In the genomic region with DNA sequence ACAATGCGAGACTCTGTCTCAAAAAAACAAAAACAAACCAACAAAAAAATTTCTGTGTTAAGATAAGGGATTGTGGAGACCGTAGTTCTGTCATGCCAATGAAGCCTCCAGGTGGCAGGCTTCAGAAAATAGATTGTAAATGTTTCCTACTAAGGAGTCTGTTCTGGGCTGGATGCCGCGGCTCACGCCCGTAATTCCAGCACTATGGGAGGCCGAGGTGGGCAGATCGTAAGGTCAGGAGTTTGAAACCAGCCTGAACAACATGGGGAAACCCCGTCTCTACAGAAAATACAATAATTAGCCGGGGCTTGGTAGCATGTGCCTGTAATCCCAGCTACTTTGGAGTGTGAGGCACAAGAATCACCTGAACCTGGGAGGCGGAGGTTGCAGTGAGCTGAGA, we compare ENCODE assay signal across 11 cellular contexts. TPM values are rescaled to one million over a fixed set of nuclear protein-coding genes. Genes with fewer than 3 reads are reported as not detected.
DNase-seq lines count a peak whose midpoint lies in the region; ATAC-seq and TF ChIP-seq lines count a peak whose summit lies in the region.
"Had no signal": no experiment of that assay in that cellular context is flagged by ENCODE, and none has a peak within 500 bp of the region (broad histone marks: within the 10 kb centered on the region; RNA-seq: fewer than 3 reads in every experiment).

No MANE protein-coding gene starts in this region.

- no peaks in the 10 kb centered on the region for H3K9me3 Mint-ChIP-seq in osteocyte (ENCODE audit: unreplicated experiment)
- H3K9me3 Mint-ChIP-seq: naive thymus-derived CD8-positive, alpha-beta T cell had no signal

- H3K27me3 Mint-ChIP-seq in osteocyte (ENCODE audit: unreplicated experiment), result no peaks in the 10 kb centered on the region
- H3K27me3 Mint-ChIP-seq: naive thymus-derived CD8-positive, alpha-beta T cell had no signal

- ATAC-seq in HG02870 (IDR thresholded peaks at IDR 0.05; ENCODE audit: unreplicated experiment), result no peak
- no peak for ATAC-seq in lower lobe of right lung
- ATAC-seq: naive thymus-derived CD8-positive, alpha-beta T cell had no signal

- TF ChIP-seq CTCF in LNCaP clone FGC (IDR thresholded peaks at IDR 0.05; ENCODE audit: control insufficient read depth, extremely low read depth, insufficient read depth) (peak; percentile 39), choroid plexus epithelial cell (conservative IDR thresholded peaks at IDR 0.05; ENCODE audit: low read depth, low read length) (peak; percentile 62), osteocyte (IDR thresholded peaks at IDR 0.05) (peak; percentile 33), lower lobe of right lung (IDR thresholded peaks at IDR 0.05) (no peak)

- DNase-seq in DMS 273 (lab: John Stamatoyannopoulos, UW; ENCODE audit: unreplicated experiment) (peak; percentile 50), DMS 273 treated with DMSO at 0.1 percent for 48 hours (lab: John Stamatoyannopoulos, UW) (no peak), LNCaP clone FGC (ENCODE audit: low read depth) (no peak), choroid plexus epithelial cell (ENCODE audit: low read depth) (peak; percentile 62), osteocyte (ENCODE audit: extremely low spot score, unreplicated experiment) (no peak), HAP-1 (ENCODE audit: low spot score in 2 of 2) (no peak), lower lobe of right lung (no peak)
- DNase-seq: 8988T; naive thymus-derived CD8-positive, alpha-beta T cell had no signal

- H3K4me3 ChIP-seq in LNCaP clone FGC (ENCODE audit: low read depth, low read length) (no peak overlapping the region), choroid plexus epithelial cell (ENCODE audit: low read depth, low read length) (no peak overlapping the region), HAP-1 (no peak overlapping the region), lower lobe of right lung (no peak overlapping the region)
- H3K4me3 ChIP-seq: suprapubic skin had no signal

- H3K36me3 Mint-ChIP-seq in osteocyte (ENCODE audit: unreplicated experiment), result no peaks in the 10 kb centered on the region

- H3K36me3 ChIP-seq in HAP-1 (replicated peaks) (no peaks in the 10 kb centered on the region), lower lobe of right lung (no peaks in the 10 kb centered on the region)
- H3K36me3 ChIP-seq: suprapubic skin had no signal

- intact Hi-C loops in lower lobe of right lung (cut with DNase I), result no loop called here

- H3K27ac ChIP-seq in lower lobe of right lung, result no peak overlapping the region
- H3K27ac ChIP-seq: suprapubic skin had no signal

- in situ Hi-C loops in HAP-1 (cut with MboI; ENCODE audit: low sequenced_read_pairs), result no loop called here

- H3K27ac Mint-ChIP-seq in osteocyte (ENCODE audit: unreplicated experiment), result no peak overlapping the region

- H3K27me3 ChIP-seq in HAP-1 (ENCODE audit: low read depth) (no peaks in the 10 kb centered on the region), lower lobe of right lung (ENCODE audit: low read depth) (no peaks in the 10 kb centered on the region)
- H3K27me3 ChIP-seq: suprapubic skin had no signal

- H3K4me3 Mint-ChIP-seq in osteocyte (ENCODE audit: unreplicated experiment), result no peak overlapping the region
- H3K4me3 Mint-ChIP-seq: naive thymus-derived CD8-positive, alpha-beta T cell had no signal

- H3K4me1 Mint-ChIP-seq in osteocyte (ENCODE audit: unreplicated experiment), result peaks cover 15% of the 10 kb centered on the region

- H3K4me1 ChIP-seq in HAP-1 (no peaks in the 10 kb centered on the region), lower lobe of right lung (peaks cover 9% of the 10 kb centered on the region)

- no peaks in the 10 kb centered on the region for H3K9me3 ChIP-seq in HAP-1
- H3K9me3 ChIP-seq in lower lobe of right lung, result no peaks in the 10 kb centered on the region
- H3K9me3 ChIP-seq: suprapubic skin had no signal

RNA-seq across cellular contexts. Expression of gene SNX29, which starts 4.4 kb away (rescaled TPM):
- total RNA-seq in osteocyte (24.0 and 25.1 TPM in 2 replicates), lower lobe of right lung (48.6 TPM)

RNA-seq across cellular contexts. Expression of gene TNFRSF17, which starts 7.1 kb away (rescaled TPM):
- total RNA-seq in osteocyte (not detected in 2 replicates), lower lobe of right lung (1.4 TPM)
- total RNA-seq: suprapubic skin had no signal

RNA-seq across cellular contexts. Expression of gene NPIPB2, which starts 30.3 kb away (rescaled TPM):
- total RNA-seq in osteocyte (14.0 and 19.7 TPM in 2 replicates), lower lobe of right lung (5.6 TPM)

RNA-seq across cellular contexts. Expression of gene GSPT1, which starts 56.4 kb away (rescaled TPM):
- total RNA-seq in osteocyte, result 87.9 and 91.3 TPM in 2 replicates
- 107 TPM for total RNA-seq in lower lobe of right lung

Comparison
In these comparisons a context has a peak if more than half of its experiments do, and no peak if none do; other contexts are left out.
1. DNase-seq: peak in DMS 273 (single experiment) and choroid plexus epithelial cell (single experiment); none in DMS 273 treated with DMSO at 0.1 percent for 48 hours (single experiment), LNCaP clone FGC (single experiment), osteocyte (single experiment), HAP-1 (0 of 2) and lower lobe of right lung (single experiment).